Comparison of ENCODE assay signal across 9 cellular contexts in the genomic region with DNA sequence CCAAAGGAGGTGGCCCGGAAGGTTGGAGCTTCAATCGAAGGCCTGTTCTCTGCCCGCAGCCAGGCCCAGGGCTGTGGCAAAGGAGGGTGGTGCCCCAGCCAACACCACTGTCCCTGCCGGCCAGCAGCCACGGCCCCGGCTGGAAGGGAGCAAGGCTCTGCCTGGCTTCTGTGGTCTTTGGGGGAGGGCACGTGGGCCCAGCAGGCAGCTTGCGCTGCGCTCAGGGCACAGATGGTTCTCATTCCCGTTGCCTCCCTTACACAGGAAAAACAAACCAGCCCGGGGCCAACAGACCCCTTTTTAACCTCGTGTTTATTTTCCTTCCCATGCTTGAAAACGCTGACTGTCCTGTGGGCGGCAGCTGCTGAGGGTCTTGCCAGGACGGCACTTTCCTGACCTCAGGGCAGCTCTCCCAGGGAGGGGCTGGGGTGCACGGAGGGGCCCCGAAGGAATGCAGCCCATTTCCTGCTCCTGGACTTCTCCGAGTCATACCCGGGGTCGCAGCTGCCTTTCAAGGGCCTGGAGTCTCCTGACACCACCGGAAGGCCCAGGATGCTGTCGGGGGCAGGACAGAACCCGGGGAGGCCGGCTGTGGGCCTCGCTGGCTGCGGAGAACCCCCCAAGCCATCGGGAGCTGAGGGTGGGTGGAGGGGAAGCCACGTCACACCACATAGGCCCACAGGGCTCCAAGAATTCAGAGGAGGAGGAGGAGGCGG. TPM values are rescaled to one million over a fixed set of nuclear protein-coding genes. Genes with fewer than 3 reads are reported as not detected.
DNase-seq lines count a peak whose midpoint lies in the region; ATAC-seq and TF ChIP-seq lines count a peak whose summit lies in the region.
"Had no signal": no experiment of that assay in that cellular context is flagged by ENCODE, and none has a peak within 500 bp of the region (broad histone marks: within the 10 kb centered on the region; RNA-seq: fewer than 3 reads in every experiment).

No MANE protein-coding gene starts in this region.

- no peak overlapping the region for H3K27ac Mint-ChIP-seq in activated naive CD8-positive, alpha-beta T cell treated with anti-CD3 and anti-CD28 coated beads, Interleukin-2, amount 10 ng/mL, durations not matched to agents 7 days and 5 days
- no peak overlapping the region for H3K27ac Mint-ChIP-seq in activated naive CD8-positive, alpha-beta T cell treated with anti-CD3 and anti-CD28 coated beads, Interleukin-2, amount 50 U/mL, for 24 hours

- no peaks in the 10 kb centered on the region for H3K36me3 Mint-ChIP-seq in activated naive CD8-positive, alpha-beta T cell treated with anti-CD3 and anti-CD28 coated beads, Interleukin-2, amount 10 ng/mL, durations not matched to agents 7 days and 5 days
- H3K36me3 Mint-ChIP-seq in activated naive CD8-positive, alpha-beta T cell treated with anti-CD3 and anti-CD28 coated beads, Interleukin-2, amount 50 U/mL, for 24 hours (ENCODE audit: low read depth): no peaks in the 10 kb centered on the region

- POLR2A ChIA-PET in activated naive CD8-positive, alpha-beta T cell treated with anti-CD3 and anti-CD28 coated beads, Interleukin-2, amount 10 ng/mL, durations not matched to agents 7 days and 5 days (lab: Charles Lee): interaction anchor here (1.0 kb wide), 1 partner anchor 37 kb away, joined by 3 read pairs; the partner anchor contains the start of gene DNLZ

- H3K27ac ChIP-seq in lower lobe of right lung (peak overlapping the region; percentile 86), uterus (peak overlapping the region; percentile 56 to 86)

- peak overlapping the region; percentile 66 for H3K4me3 Mint-ChIP-seq in activated naive CD8-positive, alpha-beta T cell treated with anti-CD3 and anti-CD28 coated beads, Interleukin-2, amount 10 ng/mL, durations not matched to agents 7 days and 5 days
- no peak overlapping the region for H3K4me3 Mint-ChIP-seq in activated naive CD8-positive, alpha-beta T cell treated with anti-CD3 and anti-CD28 coated beads, Interleukin-2, amount 50 U/mL, for 24 hours

- no peak for ATAC-seq in activated naive CD8-positive, alpha-beta T cell treated with anti-CD3 and anti-CD28 coated beads, Interleukin-2, amount 10 ng/mL, durations not matched to agents 7 days and 5 days (ENCODE audit: low read depth)
- ATAC-seq in activated naive CD8-positive, alpha-beta T cell treated with anti-CD3 and anti-CD28 coated beads, Interleukin-2, amount 50 U/mL, for 24 hours: no peak
- peak; percentile 4 to 45 for ATAC-seq in lower lobe of right lung
- ATAC-seq in HG03175 (IDR thresholded peaks at IDR 0.05; ENCODE audit: unreplicated experiment): no peak
- no peak for ATAC-seq in HG03571 (IDR thresholded peaks at IDR 0.05; ENCODE audit: unreplicated experiment)
- ATAC-seq in HG03280 (IDR thresholded peaks at IDR 0.05; ENCODE audit: unreplicated experiment): no peak

- no peak for DNase-seq in activated naive CD8-positive, alpha-beta T cell treated with anti-CD3 and anti-CD28 coated beads, Interleukin-2, amount 10 ng/mL, durations not matched to agents 7 days and 5 days
- DNase-seq in activated naive CD8-positive, alpha-beta T cell treated with anti-CD3 and anti-CD28 coated beads, Interleukin-2, amount 50 U/mL, for 24 hours: no peak
- peak; percentile 89 for DNase-seq in choroid plexus epithelial cell (ENCODE audit: low read depth)
- no peak for DNase-seq in lower lobe of right lung
- no peak for DNase-seq in uterus

- H3K9me3 ChIP-seq in lower lobe of right lung (no peaks in the 10 kb centered on the region), uterus (no peaks in the 10 kb centered on the region)

- TF ChIP-seq POLR2A in uterus (IDR thresholded peaks at IDR 0.05): no peak

- peak overlapping the region; percentile 1 for H3K4me3 ChIP-seq in choroid plexus epithelial cell (ENCODE audit: low read depth, low read length)
- H3K4me3 ChIP-seq in lower lobe of right lung: peak overlapping the region; percentile 67
- peak overlapping the region in 1 of 2 donors; percentile 88 for H3K4me3 ChIP-seq in uterus

- H3K4me1 Mint-ChIP-seq in activated naive CD8-positive, alpha-beta T cell treated with anti-CD3 and anti-CD28 coated beads, Interleukin-2, amount 10 ng/mL, durations not matched to agents 7 days and 5 days: no peaks in the 10 kb centered on the region
- H3K4me1 Mint-ChIP-seq in activated naive CD8-positive, alpha-beta T cell treated with anti-CD3 and anti-CD28 coated beads, Interleukin-2, amount 50 U/mL, for 24 hours: peaks cover 3% of the 10 kb centered on the region

- intact Hi-C loops in lower lobe of right lung (cut with DNase I): no loop called here
- intact Hi-C loops in uterus (cut with DNase I; ENCODE audit: low total_unique reads): no loop called here

- peaks cover 31% of the 10 kb centered on the region for H3K4me1 ChIP-seq in lower lobe of right lung
- H3K4me1 ChIP-seq in uterus: peaks cover 0 to 30% of the 10 kb centered on the region in 2 donors

- TF ChIP-seq CTCF in choroid plexus epithelial cell (conservative IDR thresholded peaks at IDR 0.05; ENCODE audit: low read depth, low read length) (no peak), lower lobe of right lung (IDR thresholded peaks at IDR 0.05) (no peak), uterus (IDR thresholded peaks at IDR 0.05) (no peak)

- no peaks in the 10 kb centered on the region for H3K27me3 Mint-ChIP-seq in activated naive CD8-positive, alpha-beta T cell treated with anti-CD3 and anti-CD28 coated beads, Interleukin-2, amount 10 ng/mL, durations not matched to agents 7 days and 5 days
- H3K27me3 Mint-ChIP-seq in activated naive CD8-positive, alpha-beta T cell treated with anti-CD3 and anti-CD28 coated beads, Interleukin-2, amount 50 U/mL, for 24 hours: no peaks in the 10 kb centered on the region

- no peaks in the 10 kb centered on the region for H3K36me3 ChIP-seq in lower lobe of right lung
- H3K36me3 ChIP-seq in uterus: no peaks in the 10 kb centered on the region

- no peaks in the 10 kb centered on the region for H3K9me3 Mint-ChIP-seq in activated naive CD8-positive, alpha-beta T cell treated with anti-CD3 and anti-CD28 coated beads, Interleukin-2, amount 10 ng/mL, durations not matched to agents 7 days and 5 days
- H3K9me3 Mint-ChIP-seq in activated naive CD8-positive, alpha-beta T cell treated with anti-CD3 and anti-CD28 coated beads, Interleukin-2, amount 50 U/mL, for 24 hours: no peaks in the 10 kb centered on the region

- peaks cover 3% of the 10 kb centered on the region for H3K27me3 ChIP-seq in lower lobe of right lung (ENCODE audit: low read depth)
- no peaks in the 10 kb centered on the region for H3K27me3 ChIP-seq in uterus

RNA-seq across cellular contexts. Expression of gene GPSM1, which starts 1.1 kb away (rescaled TPM):
- total RNA-seq in activated naive CD8-positive, alpha-beta T cell treated with anti-CD3 and anti-CD28 coated beads, Interleukin-2, amount 10 ng/mL, durations not matched to agents 7 days and 5 days: 1 to 10 TPM; 5.0 to 6.0 TPM
- total RNA-seq in lower lobe of right lung (19.2 TPM), uterus (10 to 100 TPM in 2 of 4 donors, 1 to 10 TPM in 2; 4.4 to 43.6 (median 24.1) TPM)

RNA-seq across cellular contexts. Expression of gene CCDC187, which starts 22.3 kb away (rescaled TPM):
- not detected for total RNA-seq in activated naive CD8-positive, alpha-beta T cell treated with anti-CD3 and anti-CD28 coated beads, Interleukin-2, amount 10 ng/mL, durations not matched to agents 7 days and 5 days
- total RNA-seq in lower lobe of right lung: 6.6 TPM
- 1 to 10 TPM in 2 of 4 donors, under 1 TPM in 2; 0.27 to 5.1 (median 2.2) TPM for total RNA-seq in uterus
- total RNA-seq: T-helper 2 cell treated with Interferon-gamma antibody and Interleukin-4, amounts not matched to agents 100 ng/mL and 5 ng/mL, for 36 hours had no signal

RNA-seq across cellular contexts. Expression of gene DNLZ, which starts 37.3 kb away (rescaled TPM):
- 10 to 100 TPM; 15.4 to 17.0 TPM for total RNA-seq in activated naive CD8-positive, alpha-beta T cell treated with anti-CD3 and anti-CD28 coated beads, Interleukin-2, amount 10 ng/mL, durations not matched to agents 7 days and 5 days
- total RNA-seq in lower lobe of right lung (12.9 TPM), uterus (10 to 100 TPM in 3 of 4 donors, 1 to 10 TPM in 1; 6.8 to 29.4 (median 27.3) TPM)

RNA-seq across cellular contexts. Expression of gene CARD9, which starts 47.2 kb away (rescaled TPM):
- under 1 TPM; 0.45 to 0.61 TPM for total RNA-seq in activated naive CD8-positive, alpha-beta T cell treated with anti-CD3 and anti-CD28 coated beads, Interleukin-2, amount 10 ng/mL, durations not matched to agents 7 days and 5 days
- total RNA-seq in lower lobe of right lung: 15.0 TPM
- 10 to 100 TPM in 1 of 4 donors, 1 to 10 TPM in 2, under 1 TPM in 1; under 0.01 to 10.6 (median 2.5) TPM for total RNA-seq in uterus

Comparison
In these comparisons a context has a peak if more than half of its experiments do, and no peak if none do; other contexts are left out.
1. ATAC-seq: peak in lower lobe of right lung (2 of 2); none in activated naive CD8-positive, alpha-beta T cell treated with anti-CD3 and anti-CD28 coated beads, Interleukin-2, amount 10 ng/mL, durations not matched to agents 7 days and 5 days (single experiment), activated naive CD8-positive, alpha-beta T cell treated with anti-CD3 and anti-CD28 coated beads, Interleukin-2, amount 50 U/mL, for 24 hours (single experiment), HG03175 (single experiment), HG03571 (single experiment) and HG03280 (single experiment).